In the genomic region with DNA sequence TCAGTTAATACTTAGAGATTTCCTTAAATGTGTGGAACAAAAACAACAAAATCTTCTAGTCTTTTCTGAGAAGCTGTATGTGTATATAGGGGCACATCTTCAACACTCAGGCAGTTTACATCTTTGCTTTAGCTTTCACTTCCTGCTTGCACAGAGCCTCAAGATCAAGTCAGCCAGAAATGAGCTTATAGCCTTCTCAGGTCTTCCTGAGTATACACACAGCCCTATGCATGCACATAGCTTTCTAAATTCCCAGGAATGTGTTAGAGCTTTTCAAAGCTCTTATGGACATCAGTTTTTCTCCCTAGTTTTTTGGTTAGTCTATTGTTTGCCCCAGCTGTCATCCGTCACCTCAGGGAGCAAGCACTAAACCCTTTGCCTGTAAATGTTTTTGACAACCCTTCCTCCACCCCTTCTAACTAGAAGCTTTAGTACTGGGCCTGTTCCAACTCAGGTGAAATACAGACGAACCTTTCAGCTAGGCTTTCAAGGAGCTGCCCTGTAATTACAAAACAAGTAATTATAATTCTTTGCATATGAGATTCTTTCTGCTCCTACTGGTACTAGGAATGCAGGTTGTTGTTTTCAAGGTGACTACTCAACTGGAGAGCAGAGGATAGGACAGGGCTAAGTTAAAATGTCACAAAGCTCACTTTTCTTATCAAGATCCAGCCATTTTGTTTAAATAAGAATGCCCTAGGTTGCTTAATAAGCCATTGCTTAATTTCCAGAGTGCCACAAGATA, we compare ENCODE assay signal across 9 cellular contexts. TPM values are rescaled to one million over a fixed set of nuclear protein-coding genes. Genes with fewer than 3 reads are reported as not detected.
A peak's percentile ranks its signal among the peaks of the same experiment; 100 is the strongest.
DNase-seq lines count a peak whose midpoint lies in the region; ATAC-seq and TF ChIP-seq lines count a peak whose summit lies in the region.
"Had no signal": no experiment of that assay in that cellular context is flagged by ENCODE, and none has a peak within 500 bp of the region (broad histone marks: within the 10 kb centered on the region; RNA-seq: fewer than 3 reads in every experiment).

No MANE protein-coding gene starts in this region.

- 30% methylated on average over 2 of the region's 2 CpGs for WGBS in liver

- no peak for TF ChIP-seq CTCF in liver (IDR thresholded peaks at IDR 0.05; ENCODE audit: low read depth, low read length, missing input control)

- DNase-seq in Karpas-422, result peak; percentile 68
- no peak for DNase-seq in LoVo (ENCODE audit: low spot score)
- no peak for DNase-seq in GM03348 (ENCODE audit: low spot score)
- DNase-seq in NCI-H524 treated with DMSO at 0.1 percent for 48 hours (lab: John Stamatoyannopoulos, UW), result no peak
- DNase-seq in C1 segment of cervical spinal cord (lab: John Stamatoyannopoulos, UW), result no peak
- DNase-seq: caudate nucleus had no signal

- H3K27me3 ChIP-seq in Karpas-422 (ENCODE audit: low read length) (peaks cover 2% of the 10 kb centered on the region; the same call in 1 of the 2 replicates), liver (ENCODE audit: control insufficient read depth in 4 of 4, insufficient read depth in 4 of 4, low read length in 3 of 4) (no peaks in the 10 kb centered on the region)

- peak overlapping the region; percentile 58 for H2AFZ ChIP-seq in Karpas-422 (ENCODE audit: low read length)

- H3K9me2 ChIP-seq in Karpas-422 (replicated peaks; ENCODE audit: insufficient read depth, low read length), result no peaks in the 10 kb centered on the region

- H3K4me3 ChIP-seq in Karpas-422 (ENCODE audit: low read length) (no peak overlapping the region), liver (ENCODE audit: low read depth in 1 of 3, low read length in 3 of 3) (peak overlapping the region in 1 of 3 donors; percentile 2)

- H3K9me3 ChIP-seq in Karpas-422 (ENCODE audit: low read length) (no peaks in the 10 kb centered on the region), liver (ENCODE audit: control insufficient read depth in 4 of 4, low read length in 3 of 4) (peaks cover 0 to 3% (median 0%) of the 10 kb centered on the region in 4 donors)

- no peak overlapping the region for H3K9ac ChIP-seq in Karpas-422 (ENCODE audit: low read length)
- no peak overlapping the region for H3K9ac ChIP-seq in liver (ENCODE audit: low read depth in 1 of 2, low read length in 2 of 2)

- H3K36me3 ChIP-seq in Karpas-422 (ENCODE audit: insufficient read depth, low read length) (no peaks in the 10 kb centered on the region), liver (ENCODE audit: control insufficient read depth in 4 of 4, insufficient read depth in 3 of 4, low read depth in 1 of 4, low read length in 3 of 4) (no peaks in the 10 kb centered on the region)

- TF ChIP-seq RAD21 in liver (IDR thresholded peaks at IDR 0.05), result peak; percentile 42 to 47

- H3K79me2 ChIP-seq in Karpas-422 (ENCODE audit: low read length), result no peaks in the 10 kb centered on the region

- H3K27ac ChIP-seq in Karpas-422 (ENCODE audit: low read length), result peak overlapping the region; percentile 11; the same call in 1 of the 2 replicates
- peak overlapping the region; percentile 33 to 66 for H3K27ac ChIP-seq in liver (ENCODE audit: low read depth in 1 of 2, low read length in 2 of 2)

- peak overlapping the region; percentile 28 for H3K4me2 ChIP-seq in Karpas-422 (ENCODE audit: low read depth, low read length, poor library complexity, severe bottlenecking)

- H3K4me1 ChIP-seq in Karpas-422 (ENCODE audit: low read length), result peaks cover 18% of the 10 kb centered on the region
- H3K4me1 ChIP-seq in liver (ENCODE audit: control insufficient read depth in 4 of 4, insufficient read depth in 4 of 4, low read length in 3 of 4), result peaks cover 1 to 17% (median 12%) of the 10 kb centered on the region in 4 donors

- no peaks in the 10 kb centered on the region for H4K20me1 ChIP-seq in Karpas-422 (ENCODE audit: insufficient read depth, low read depth, low read length)

- ATAC-seq in GM18517 (IDR thresholded peaks at IDR 0.05; ENCODE audit: unreplicated experiment) (peak; percentile 77), GM21528 (IDR thresholded peaks at IDR 0.05; ENCODE audit: low FRiP score, unreplicated experiment) (peak; percentile 78)

TF ChIP-seq in liver, 16 proteins besides CTCF, POLR2A, EP300 and RAD21:
- TF ChIP-seq GABPA (IDR thresholded peaks at IDR 0.05 in 1 of 2, conservative IDR thresholded peaks at IDR 0.05 in 1 of 2), result peak in 1 of 2 donors; percentile 50
- no peak for TF ChIP-seq TAF1 (conservative IDR thresholded peaks at IDR 0.05)
- TF ChIP-seq JUND (IDR thresholded peaks at IDR 0.05), result peak in 1 of 2 donors; percentile 59
- no peak for TF ChIP-seq NR2F2 (IDR thresholded peaks at IDR 0.05)
- TF ChIP-seq, protein P1, sequence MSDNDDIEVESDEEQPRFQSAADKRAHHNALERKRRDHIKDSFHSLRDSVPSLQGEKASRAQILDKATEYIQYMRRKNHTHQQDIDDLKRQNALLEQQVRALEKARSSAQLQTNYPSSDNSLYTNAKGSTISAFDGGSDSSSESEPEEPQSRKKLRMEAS (IDR thresholded peaks at IDR 0.05), result peak; percentile 69
- peak; percentile 59 for TF ChIP-seq REST (IDR thresholded peaks at IDR 0.05)
- TF ChIP-seq YY1 (IDR thresholded peaks at IDR 0.05), result peak; percentile 97
- TF ChIP-seq FOXA2 (IDR thresholded peaks at IDR 0.05), result peak; percentile 18
- TF ChIP-seq SP1 (IDR thresholded peaks at IDR 0.05), result peak; percentile 48
- TF ChIP-seq FOXA1 (IDR thresholded peaks at IDR 0.05), result no peak
- TF ChIP-seq HNF4A (conservative IDR thresholded peaks at IDR 0.05), result peak; percentile 79 to 84
- peak; percentile 78 for TF ChIP-seq ZBTB33 (IDR thresholded peaks at IDR 0.05)
- peak; percentile 41 to 74 for TF ChIP-seq RXRA (IDR thresholded peaks at IDR 0.05)
- TF ChIP-seq EGR1 (IDR thresholded peaks at IDR 0.05; ENCODE audit: low read depth in 2 of 2), result no peak
- peak; percentile 18 for TF ChIP-seq HNF4G (IDR thresholded peaks at IDR 0.05)
- no peak for TF ChIP-seq ATF3 (IDR thresholded peaks at IDR 0.05)

RNA-seq across cellular contexts. Expression of gene MTMR10, which starts 22.6 kb away (rescaled TPM):
- 13.1 and 25.5 TPM in 2 replicates for total RNA-seq in Karpas-422 (2014; rRNA removed; shearing (Covaris generic); ENCODE audit: low replicate concordance)
- total RNA-seq in liver, result 10 to 100 TPM; 17.4 to 31.3 TPM
- polyA plus RNA-seq in liver, result 1 to 10 TPM; 8.7 to 9.8 TPM
